ENCODE assay signal across 23 cellular contexts in the genomic region with DNA sequence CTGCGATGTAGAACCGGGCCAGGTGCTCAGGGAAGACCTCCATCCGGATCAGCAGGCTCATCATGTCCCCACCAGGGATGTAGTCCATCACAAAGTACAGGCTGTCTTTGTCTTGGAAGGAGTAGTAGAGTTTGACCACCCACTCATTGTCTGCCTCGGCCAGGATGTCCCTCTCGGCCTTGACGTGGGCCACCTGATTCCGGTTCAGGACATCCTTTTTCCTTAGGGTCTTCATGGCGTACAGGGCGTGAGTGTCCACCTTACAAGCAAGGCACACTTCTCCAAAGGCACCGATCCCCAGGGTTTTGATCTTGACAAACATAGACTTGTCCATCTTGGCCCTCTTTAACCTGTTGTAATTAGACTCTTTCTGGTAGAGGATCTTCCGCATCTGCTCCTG.
"Had no signal": no experiment of that assay in that cellular context is flagged by ENCODE, and none has a peak within 500 bp of the region (broad histone marks: within the 10 kb centered on the region; RNA-seq: fewer than 3 reads in every experiment).

No MANE protein-coding gene starts in this region.

- H3K4me1 ChIP-seq: gastrocnemius medialis, parathyroid adenoma, spleen, suprapubic skin, transverse colon, vagina had no signal

- H3K27me3 Mint-ChIP-seq: progenitor cell of endocrine pancreas; stimulated activated naive CD8-positive, alpha-beta T cell treated with anti-CD3 and anti-CD28 coated beads, Interleukin-15, amount 100 ng/mL, for 72 hours had no signal

- H3K9ac ChIP-seq: parathyroid adenoma had no signal

- ATAC-seq: esophagus mucosa; gastrocnemius medialis; left lobe of liver; natural killer cell; stimulated activated naive CD8-positive, alpha-beta T cell treated with anti-CD3 and anti-CD28 coated beads, Interleukin-15, amount 100 ng/mL, for 72 hours had no signal

- H3K4me3 ChIP-seq: dorsolateral prefrontal cortex, gastrocnemius medialis, skin epidermis, spleen, suprapubic skin, transverse colon, vagina had no signal

- H3K4me3 Mint-ChIP-seq: natural killer cell; neural crest cell; stimulated activated naive CD8-positive, alpha-beta T cell treated with anti-CD3 and anti-CD28 coated beads, Interleukin-15, amount 100 ng/mL, for 72 hours had no signal

- H3K27me3 ChIP-seq: dorsolateral prefrontal cortex, gastrocnemius medialis, neutrophil, spleen, suprapubic skin, transverse colon, vagina had no signal

- H3K36me3 Mint-ChIP-seq: natural killer cell had no signal

- DNase-seq: cerebellar nuclear complex; dorsolateral prefrontal cortex; effector CD4-positive, alpha-beta T cell; foreskin fibroblast; gastrocnemius medialis; head of caudate nucleus; kidney; mammary epithelial cell; natural killer cell; spleen; stimulated activated naive CD4-positive, alpha-beta T cell; stimulated activated naive CD8-positive, alpha-beta T cell treated with anti-CD3 and anti-CD28 coated beads, Interleukin-15, amount 100 ng/mL, for 72 hours; transverse colon had no signal

- H3K27ac ChIP-seq: dorsolateral prefrontal cortex, epithelial cell of prostate, gastrocnemius medialis, neutrophil, parathyroid adenoma, skin epidermis, spleen, suprapubic skin, transverse colon, vagina had no signal

- H2AFZ ChIP-seq: parathyroid adenoma had no signal

- H3K9me3 ChIP-seq: gastrocnemius medialis, neutrophil, suprapubic skin, transverse colon, vagina had no signal

- H3K9me3 Mint-ChIP-seq: natural killer cell; neural crest cell; stimulated activated naive CD8-positive, alpha-beta T cell treated with anti-CD3 and anti-CD28 coated beads, Interleukin-15, amount 100 ng/mL, for 72 hours had no signal

- H3K4me1 Mint-ChIP-seq: neural crest cell; stimulated activated naive CD8-positive, alpha-beta T cell treated with anti-CD3 and anti-CD28 coated beads, Interleukin-15, amount 100 ng/mL, for 72 hours had no signal

- H3K27ac Mint-ChIP-seq: progenitor cell of endocrine pancreas had no signal
